Comparison of ENCODE assay signal across 26 cellular contexts in genomic region chr14:101982621-101983020, GRCh38.
"Had no signal": no experiment of that assay in that cellular context is flagged by ENCODE, and none has a peak within 500 bp of the region (broad histone marks: within the 10 kb centered on the region; RNA-seq: fewer than 3 reads in every experiment).

No MANE protein-coding gene starts in this region.

- FAIRE-seq: bronchial epithelial cell had no signal

- H3K9me3 ChIP-seq: SJSA1 had no signal

- H3K4me2 ChIP-seq: KMS-11 had no signal

- H3K9ac ChIP-seq: KMS-11 had no signal

- H3K27ac ChIP-seq: KMS-11, SJSA1 had no signal

- H3K27me3 Mint-ChIP-seq: activated CD8-positive, alpha-beta T cell treated with anti-CD3 and anti-CD28 coated beads for 36 hours; activated naive CD4-positive, alpha-beta T cell treated with anti-CD3 and anti-CD28 coated beads, Interleukin-2, amount 50 U/mL, for 24 hours had no signal

- ATAC-seq: activated CD4-positive, CD25-positive, alpha-beta regulatory T cell treated with anti-CD3 and anti-CD28 coated beads, Interleukin-2, amount 50 U/mL, for 24 hours; activated CD8-positive, alpha-beta T cell treated with anti-CD3 and anti-CD28 coated beads for 36 hours; Panc1 had no signal

- H3K4me3 Mint-ChIP-seq: activated CD8-positive, alpha-beta T cell treated with anti-CD3 and anti-CD28 coated beads for 36 hours; activated naive CD4-positive, alpha-beta T cell treated with anti-CD3 and anti-CD28 coated beads, Interleukin-2, amount 50 U/mL, for 24 hours; activated T-helper 1 cell treated with anti-CD3 and anti-CD28 coated beads, Interleukin-12 subunit alpha, Interleukin-12 subunit beta, Interleukin-2, Interleukin-4 antibody, amounts not matched to agents 30 ng/mL and 10 ng/mL and 1 ng/mL, durations not matched to agents 14 hours and 24 hours and 36 hours; T-helper 1 cell treated with Interleukin-12 subunit alpha and Interleukin-12 subunit beta and Interleukin-4 antibody, amounts not matched to agents 30 μg/mL and 1 μg/mL, for 36 hours had no signal

- DNase-seq: activated CD4-positive, alpha-beta T cell treated with anti-CD3 and anti-CD28 coated beads for 4 hours; activated CD8-positive, alpha-beta memory T cell treated with anti-CD3 and anti-CD28 coated beads, Interleukin-2, amount 50 U/mL, for 4 hours; activated CD8-positive, alpha-beta T cell treated with anti-CD3 and anti-CD28 coated beads for 36 hours; activated effector memory CD4-positive, alpha-beta T cell treated with Interleukin-2 at 50 U/mL for 16 hours; activated naive CD4-positive, alpha-beta T cell; amygdala; central memory CD4-positive, alpha-beta T cell; NCI-H1092; NCI-H1417; NCI-H1930; NCI-H2171; NCI-H2227 treated with DMSO at 0.1 percent for 48 hours; NCI-H446 treated with DMSO at 0.1 percent for 48 hours; NCI-H526; NCI-H82; OCI-M1; RPMI8226; SHP77 had no signal

- H3K4me3 ChIP-seq: SJSA1 had no signal

- H3K27ac Mint-ChIP-seq: activated CD8-positive, alpha-beta T cell treated with anti-CD3 and anti-CD28 coated beads for 36 hours; activated naive CD4-positive, alpha-beta T cell treated with anti-CD3 and anti-CD28 coated beads, Interleukin-2, amount 50 U/mL, for 24 hours; activated T-helper 1 cell treated with anti-CD3 and anti-CD28 coated beads, Interleukin-12 subunit alpha, Interleukin-12 subunit beta, Interleukin-2, Interleukin-4 antibody, amounts not matched to agents 30 ng/mL and 10 ng/mL and 1 ng/mL, durations not matched to agents 14 hours and 24 hours and 36 hours; T-helper 1 cell treated with Interleukin-12 subunit alpha and Interleukin-12 subunit beta and Interleukin-4 antibody, amounts not matched to agents 30 μg/mL and 1 μg/mL, for 36 hours had no signal

- H3K9me3 Mint-ChIP-seq: activated CD8-positive, alpha-beta T cell treated with anti-CD3 and anti-CD28 coated beads for 36 hours; activated naive CD4-positive, alpha-beta T cell treated with anti-CD3 and anti-CD28 coated beads, Interleukin-2, amount 50 U/mL, for 24 hours; activated T-helper 1 cell treated with anti-CD3 and anti-CD28 coated beads, Interleukin-12 subunit alpha, Interleukin-12 subunit beta, Interleukin-2, Interleukin-4 antibody, amounts not matched to agents 30 ng/mL and 10 ng/mL and 1 ng/mL, durations not matched to agents 14 hours and 24 hours and 36 hours; T-helper 1 cell treated with Interleukin-12 subunit alpha and Interleukin-12 subunit beta and Interleukin-4 antibody, amounts not matched to agents 30 μg/mL and 1 μg/mL, for 36 hours had no signal

- H3K27me3 ChIP-seq: SJSA1 had no signal
